ENCODE assay signal across 8 cellular contexts in genomic region chr21:26405735-26406361, GRCh38.
DNase-seq lines count a peak whose midpoint lies in the region; ATAC-seq and TF ChIP-seq lines count a peak whose summit lies in the region.

No MANE protein-coding gene starts in this region.

- no peak overlapping the region for H3K4me3 ChIP-seq in fibroblast of villous mesenchyme (ENCODE audit: low read depth, low read length)

- ATAC-seq in GM18867 (IDR thresholded peaks at IDR 0.05; ENCODE audit: unreplicated experiment) = peak; percentile 60
- no peak for ATAC-seq in GM18868 (IDR thresholded peaks at IDR 0.05; ENCODE audit: unreplicated experiment)

- in situ Hi-C loops in ACHN (cut with HindIII; ENCODE audit: low pct_ligation_motif_present, low pct_unique_long_range_greater_than_20kb, low sequenced_read_pairs) = no loop called here

- DNase-seq in ACHN = peak; percentile 74
- DNase-seq in RKO (ENCODE audit: low spot score) = peak; percentile 62
- DNase-seq in fibroblast of villous mesenchyme (ENCODE audit: low read depth) = peak; percentile 78
- peak; percentile 56 for DNase-seq in stromal cell of bone marrow (ENCODE audit: low read depth)
- no peak for DNase-seq in NCI-H146 (lab: John Stamatoyannopoulos, UW)
- no peak for DNase-seq in COLO668 (lab: John Stamatoyannopoulos, UW; ENCODE audit: unreplicated experiment)

- TF ChIP-seq CTCF in fibroblast of villous mesenchyme (IDR thresholded peaks at IDR 0.05; ENCODE audit: insufficient read depth, low read depth, low read length) = no peak

Comparison
In these comparisons a context has a peak if more than half of its experiments do, and no peak if none do; other contexts are left out.
1. DNase-seq: peak in ACHN (single experiment), RKO (single experiment), fibroblast of villous mesenchyme (single experiment) and stromal cell of bone marrow (single experiment); none in NCI-H146 (single experiment) and COLO668 (single experiment).